7 cellular contexts compared by ENCODE assay signal in genomic region chr7:29723122-29723521, GRCh38.
DNase-seq lines count a peak whose midpoint lies in the region; ATAC-seq, FAIRE-seq and TF ChIP-seq lines count a peak whose summit lies in the region.
"Not testable (repeated sequence)": the region's sequence is repeated elsewhere in the genome, so short reads cannot be mapped to it uniquely, and the experiment has no call there.

No MANE protein-coding gene starts in this region.

- WGBS in K562 (ENCODE audit: insufficient coverage, low coverage, missing lambda C conversion rate), result 13% methylated on average over 8 of the region's 8 CpGs

- not testable (repeated sequence) for H3K9me1 ChIP-seq in K562 (ENCODE audit: control insufficient read depth, insufficient read depth, low read length)

- ATAC-seq in K562, result peak; percentile 74

- H3K4me3 ChIP-seq in K562; fibroblast of lung (replicated peaks in 1 of 4; ENCODE audit: control extremely low read depth in 1 of 4, insufficient read depth in 1 of 4, low read depth in 3 of 4, low read length in 4 of 4): not testable (repeated sequence)

- in situ Hi-C loops in K562 (cut with MboI), result not testable (repeated sequence)

- not testable (repeated sequence) for H3K27me3 ChIP-seq in K562 (ENCODE audit: control insufficient read depth in 2 of 2, insufficient read depth in 2 of 2, low read length in 2 of 2); fibroblast of lung (ENCODE audit: control insufficient read depth, insufficient read depth, low read length)

- H3K27ac Mint-ChIP-seq in osteocyte (ENCODE audit: unreplicated experiment), result peak overlapping the region; percentile 36

- H3K79me2 ChIP-seq in K562 (ENCODE audit: control insufficient read depth, insufficient read depth, low read length); fibroblast of lung (ENCODE audit: control insufficient read depth, insufficient read depth, low read length): not testable (repeated sequence)

- H3K36me3 ChIP-seq in K562 (ENCODE audit: control insufficient read depth, insufficient read depth, low read length); fibroblast of lung (ENCODE audit: control insufficient read depth, insufficient read depth, low read length): not testable (repeated sequence)

- H3K27me3 Mint-ChIP-seq in osteocyte (ENCODE audit: unreplicated experiment), result peaks cover 19% of the 10 kb centered on the region

- peak; percentile 99 for DNase-seq in Daoy (ENCODE audit: low read depth)
- DNase-seq in HS-5 (ENCODE audit: low read depth), result peak; percentile 97
- peak; percentile 71 for DNase-seq in RWPE1 (ENCODE audit: low spot score)
- DNase-seq in K562 (ENCODE audit: extremely low read depth in 1 of 4, low spot score in 3 of 4), result peak in 2 of 4 experiments; percentile 11 to 61
- peak; percentile 82 to 97 for DNase-seq in fibroblast of lung (ENCODE audit: low read depth in 2 of 2)
- peak; percentile 91 for DNase-seq in kidney glomerular epithelial cell (lab: John Stamatoyannopoulos, UW)
- not testable (repeated sequence) for DNase-seq in osteocyte (ENCODE audit: extremely low spot score, unreplicated experiment)

- not testable (repeated sequence) for TF ChIP-seq POLR2A in K562 (conservative IDR thresholded peaks at IDR 0.05)

- H3K4me2 ChIP-seq in K562 (ENCODE audit: insufficient read depth, low read length) (peak overlapping the region; percentile 54; the same call in 1 of the 2 replicates), fibroblast of lung (ENCODE audit: extremely low read depth, insufficient read depth, low read length) (peak overlapping the region; percentile 59)

- not testable (repeated sequence) for H4K20me1 ChIP-seq in K562 (replicated peaks; ENCODE audit: control insufficient read depth, insufficient read depth, low read length); fibroblast of lung (ENCODE audit: control insufficient read depth, extremely low read depth, insufficient read depth, low read length)

- POLR2A ChIA-PET in RWPE1 (lab: Yijun Ruan, JAX; ENCODE audit: low non-redundant PET); K562 (lab: Yijun Ruan, JAX): not testable (repeated sequence)

- H3K4me1 ChIP-seq in K562 (replicated peaks in 1 of 2; ENCODE audit: control insufficient read depth in 2 of 2, insufficient read depth in 2 of 2, low read length in 2 of 2); fibroblast of lung (ENCODE audit: control insufficient read depth, extremely low read depth, insufficient read depth, low read length): not testable (repeated sequence)

- BruUV-seq in K562 (replicated peaks; lab: Mats Ljungman, UMichigan), result not testable (repeated sequence)

- not testable (repeated sequence) for TF ChIP-seq EP300 in K562 (IDR thresholded peaks at IDR 0.05; ENCODE audit: low read length)

- intact Hi-C loops in K562 (cut with micrococcal nuclease), result not testable (repeated sequence)

- not testable (repeated sequence) for H3K36me3 Mint-ChIP-seq in osteocyte (ENCODE audit: unreplicated experiment)

- not testable (repeated sequence) for H3K9me3 ChIP-seq in K562 (replicated peaks; ENCODE audit: control insufficient read depth, insufficient read depth, low read depth, low read length); fibroblast of lung (ENCODE audit: control insufficient read depth, insufficient read depth, low read depth, low read length)

- H3K4me1 Mint-ChIP-seq in osteocyte (ENCODE audit: unreplicated experiment), result peaks cover 18% of the 10 kb centered on the region

- H2AFZ ChIP-seq in K562 (ENCODE audit: low read depth, low read length), result peak overlapping the region; percentile 74
- not testable (repeated sequence) for H2AFZ ChIP-seq in fibroblast of lung (ENCODE audit: low read length)

- not testable (repeated sequence) for TF ChIP-seq CTCF in RWPE1 (conservative IDR thresholded peaks at IDR 0.05; ENCODE audit: low read depth); K562 (IDR thresholded peaks at IDR 0.05 in 2 of 3, conservative IDR thresholded peaks at IDR 0.05 in 1 of 3; ENCODE audit: insufficient read depth in 2 of 3, low read depth in 1 of 3, low read length in 3 of 3); fibroblast of lung (conservative IDR thresholded peaks at IDR 0.05 in 1 of 2, IDR thresholded peaks at IDR 0.05 in 1 of 2; ENCODE audit: low read depth in 1 of 2, low read length in 2 of 2); osteocyte (IDR thresholded peaks at IDR 0.05)

- TF ChIP-seq RAD21 in K562 (CRISPR knock-in tag; conservative IDR thresholded peaks at IDR 0.05 in 1 of 2, IDR thresholded peaks at IDR 0.05 in 1 of 2), result not testable (repeated sequence)

- H3K9me3 Mint-ChIP-seq in osteocyte (ENCODE audit: unreplicated experiment), result not testable (repeated sequence)

- not testable (repeated sequence) for H3K4me3 Mint-ChIP-seq in osteocyte (ENCODE audit: unreplicated experiment)

- not testable (repeated sequence) for H3K9ac ChIP-seq in K562 (ENCODE audit: insufficient read depth in 1 of 2, low read depth in 2 of 2, low read length in 2 of 2); fibroblast of lung (ENCODE audit: insufficient read depth, low read length)

- CTCF ChIA-PET in RWPE1 (lab: Yijun Ruan, JAX); K562 (lab: Yijun Ruan, JAX; ENCODE audit: low intra/inter-chr PET ratio): not testable (repeated sequence)

- H3K27ac ChIP-seq in RWPE1; K562 (ENCODE audit: extremely low read depth, low read depth, low read length); fibroblast of lung (ENCODE audit: insufficient read depth, low read length): not testable (repeated sequence)

- not testable (repeated sequence) for FAIRE-seq in K562 (lab: Jason Lieb, UNC)

TF ChIP-seq in K562, 482 proteins besides CTCF, POLR2A, EP300 and RAD21 (continues in another document):
- TF ChIP-seq MYC (IDR thresholded peaks at IDR 0.05; ENCODE audit: low read depth, low read length) (peak; percentile 58; the same call in 1 of the 2 replicates), LEF1 (IDR thresholded peaks at IDR 0.05) (peak; percentile 38; the same call in 1 of the 2 replicates), FOSL1 (tag; conservative IDR thresholded peaks at IDR 0.05) (peak; percentile 76), L3MBTL2 (IDR thresholded peaks at IDR 0.05) (peak; percentile 79), RCOR1 (IDR thresholded peaks at IDR 0.05; ENCODE audit: borderline replicate concordance in 1 of 2, low read depth in 2 of 2, low read length in 2 of 2) (peak in 1 of 2 experiments; percentile 27; a peak in 1 of 4 replicates), FOXK2 (conservative IDR thresholded peaks at IDR 0.05 in 1 of 2, IDR thresholded peaks at IDR 0.05 in 1 of 2; ENCODE audit: low read depth in 2 of 2) (peak; percentile 38 to 87; a peak in 3 of 4 replicates), CEBPG (tag; conservative IDR thresholded peaks at IDR 0.05 in 1 of 2, IDR thresholded peaks at IDR 0.05 in 1 of 2) (0 out of 4 replicates have a peak, but pooled peaks of 1 of the 2 experiments have one; percentile 27), FOXA1 (IDR thresholded peaks at IDR 0.05; ENCODE audit: borderline replicate concordance) (0 out of 2 replicates have a peak, but pooled peaks have one; percentile 13), HDAC3 (IDR thresholded peaks at IDR 0.05; ENCODE audit: borderline replicate concordance, partially characterized antibody) (peak; percentile 61), NR2C2 (tag; IDR thresholded peaks at IDR 0.05) (peak; percentile 72), ARID1B (IDR thresholded peaks at IDR 0.05) (peak; percentile 42; the same call in 1 of the 2 replicates), CTBP1 (IDR thresholded peaks at IDR 0.05; ENCODE audit: borderline replicate concordance) (peak; percentile 76; the same call in 1 of the 2 replicates), ESRRA (IDR thresholded peaks at IDR 0.05; ENCODE audit: borderline replicate concordance, low read depth) (peak; percentile 43; the same call in 1 of the 2 replicates), ATF7 (IDR thresholded peaks at IDR 0.05) (peak; percentile 16; the same call in 1 of the 2 replicates)
- not testable (repeated sequence) for TF ChIP-seq MYC (CRISPR knock-in tag; IDR thresholded peaks at IDR 0.05; ENCODE audit: borderline replicate concordance, low read depth); CEBPG (CRISPR knock-in tag; IDR thresholded peaks at IDR 0.05); NR2C2 (CRISPR knock-in tag; IDR thresholded peaks at IDR 0.05)
- TF ChIP-seq, protein P1, sequence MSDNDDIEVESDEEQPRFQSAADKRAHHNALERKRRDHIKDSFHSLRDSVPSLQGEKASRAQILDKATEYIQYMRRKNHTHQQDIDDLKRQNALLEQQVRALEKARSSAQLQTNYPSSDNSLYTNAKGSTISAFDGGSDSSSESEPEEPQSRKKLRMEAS (CRISPR knock-in tag; IDR thresholded peaks at IDR 0.05), result peak; percentile 40; the same call in 1 of the 2 replicates
- TF ChIP-seq, protein P2, sequence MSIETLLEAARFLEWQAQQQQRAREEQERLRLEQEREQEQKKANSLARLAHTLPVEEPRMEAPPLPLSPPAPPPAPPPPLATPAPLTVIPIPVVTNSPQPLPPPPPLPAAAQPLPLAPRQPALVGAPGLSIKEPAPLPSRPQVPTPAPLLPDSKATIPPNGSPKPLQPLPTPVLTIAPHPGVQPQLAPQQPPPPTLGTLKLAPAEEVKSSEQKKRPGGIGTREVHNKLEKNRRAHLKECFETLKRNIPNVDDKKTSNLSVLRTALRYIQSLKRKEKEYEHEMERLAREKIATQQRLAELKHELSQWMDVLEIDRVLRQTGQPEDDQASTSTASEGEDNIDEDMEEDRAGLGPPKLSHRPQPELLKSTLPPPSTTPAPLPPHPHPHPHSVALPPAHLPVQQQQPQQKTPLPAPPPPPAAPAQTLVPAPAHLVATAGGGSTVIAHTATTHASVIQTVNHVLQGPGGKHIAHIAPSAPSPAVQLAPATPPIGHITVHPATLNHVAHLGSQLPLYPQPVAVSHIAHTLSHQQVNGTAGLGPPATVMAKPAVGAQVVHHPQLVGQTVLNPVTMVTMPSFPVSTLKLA (conservative IDR thresholded peaks at IDR 0.05), result peak; percentile 67 to 72
